Comparison of ENCODE assay signal across 2 cellular contexts in genomic region chr5:150070277-150070638, GRCh38.
TF ChIP-seq lines count a peak whose summit lies in the region.

No MANE protein-coding gene starts in this region.

TF ChIP-seq in HCT116, 20 proteins besides CTCF, POLR2A, EP300 and RAD21:
- no peak for TF ChIP-seq ZNF274 (IDR thresholded peaks at IDR 0.05; ENCODE audit: low read depth, low read length)

TF ChIP-seq in H1, 55 proteins besides CTCF, POLR2A, EP300 and RAD21:
- TF ChIP-seq TCF12 (IDR thresholded peaks at IDR 0.05; ENCODE audit: low read depth, low read length): no peak
- TF ChIP-seq SIX5 (IDR thresholded peaks at IDR 0.05; ENCODE audit: low read depth, low read length): no peak
- no peak for TF ChIP-seq CBX8 (IDR thresholded peaks at IDR 0.05; ENCODE audit: borderline replicate concordance, low read depth, low read length)
- TF ChIP-seq RXRA (IDR thresholded peaks at IDR 0.05; ENCODE audit: insufficient read depth, low read depth, low read length): no peak
- no peak for TF ChIP-seq TBP (IDR thresholded peaks at IDR 0.05; ENCODE audit: low read depth, low read length)
- TF ChIP-seq, protein P1, sequence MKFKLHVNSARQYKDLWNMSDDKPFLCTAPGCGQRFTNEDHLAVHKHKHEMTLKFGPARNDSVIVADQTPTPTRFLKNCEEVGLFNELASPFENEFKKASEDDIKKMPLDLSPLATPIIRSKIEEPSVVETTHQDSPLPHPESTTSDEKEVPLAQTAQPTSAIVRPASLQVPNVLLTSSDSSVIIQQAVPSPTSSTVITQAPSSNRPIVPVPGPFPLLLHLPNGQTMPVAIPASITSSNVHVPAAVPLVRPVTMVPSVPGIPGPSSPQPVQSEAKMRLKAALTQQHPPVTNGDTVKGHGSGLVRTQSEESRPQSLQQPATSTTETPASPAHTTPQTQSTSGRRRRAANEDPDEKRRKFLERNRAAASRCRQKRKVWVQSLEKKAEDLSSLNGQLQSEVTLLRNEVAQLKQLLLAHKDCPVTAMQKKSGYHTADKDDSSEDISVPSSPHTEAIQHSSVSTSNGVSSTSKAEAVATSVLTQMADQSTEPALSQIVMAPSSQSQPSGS (IDR thresholded peaks at IDR 0.05; ENCODE audit: low read length): no peak
- TF ChIP-seq EGR1 (IDR thresholded peaks at IDR 0.05; ENCODE audit: borderline replicate concordance, low read depth, low read length): no peak
- TF ChIP-seq SP2 (IDR thresholded peaks at IDR 0.05; ENCODE audit: low read length): no peak
- no peak for TF ChIP-seq NRF1 (IDR thresholded peaks at IDR 0.05; ENCODE audit: low read depth, low read length)
- TF ChIP-seq CTBP2 (IDR thresholded peaks at IDR 0.05; ENCODE audit: borderline replicate concordance, insufficient read depth, insufficient read length, low read length): no peak
